In genomic region chr12:19489168-19489567, GRCh38 we compare ENCODE assay signal across 1 cellular context.
TF ChIP-seq lines count a peak whose summit lies in the region.

No MANE protein-coding gene starts in this region.

TF ChIP-seq in WTC11, 78 proteins besides CTCF, POLR2A, EP300 and RAD21 (continued from another document):
- no peak for TF ChIP-seq ZNF281 (CRISPR knock-in tag; IDR thresholded peaks at IDR 0.05)
TF ChIP-seq in WTC11: peak in this region for 0.
